Comparison of ENCODE assay signal across 1 cellular context in genomic region chr9:100352201-100352726, GRCh38.
TF ChIP-seq lines count a peak whose summit lies in the region.

No MANE protein-coding gene starts in this region.

TF ChIP-seq in H1, 55 proteins besides CTCF, POLR2A, EP300 and RAD21:
- TF ChIP-seq CHD2 (IDR thresholded peaks at IDR 0.05; ENCODE audit: low read length): no peak
- no peak for TF ChIP-seq TAF1 (IDR thresholded peaks at IDR 0.05; ENCODE audit: low read depth, low read length)
- peak; percentile 24 for TF ChIP-seq SAP30 (IDR thresholded peaks at IDR 0.05; ENCODE audit: insufficient read depth, insufficient replicate concordance, low read length)
- TF ChIP-seq TBP (IDR thresholded peaks at IDR 0.05; ENCODE audit: low read depth, low read length): no peak
- TF ChIP-seq EGR1 (IDR thresholded peaks at IDR 0.05; ENCODE audit: borderline replicate concordance, low read depth, low read length): peak; percentile 86; the same call in 1 of the 2 replicates
- TF ChIP-seq ASH2L (IDR thresholded peaks at IDR 0.05; ENCODE audit: low read length): peak; percentile 97
